1 cellular context compared by ENCODE assay signal in the genomic region with DNA sequence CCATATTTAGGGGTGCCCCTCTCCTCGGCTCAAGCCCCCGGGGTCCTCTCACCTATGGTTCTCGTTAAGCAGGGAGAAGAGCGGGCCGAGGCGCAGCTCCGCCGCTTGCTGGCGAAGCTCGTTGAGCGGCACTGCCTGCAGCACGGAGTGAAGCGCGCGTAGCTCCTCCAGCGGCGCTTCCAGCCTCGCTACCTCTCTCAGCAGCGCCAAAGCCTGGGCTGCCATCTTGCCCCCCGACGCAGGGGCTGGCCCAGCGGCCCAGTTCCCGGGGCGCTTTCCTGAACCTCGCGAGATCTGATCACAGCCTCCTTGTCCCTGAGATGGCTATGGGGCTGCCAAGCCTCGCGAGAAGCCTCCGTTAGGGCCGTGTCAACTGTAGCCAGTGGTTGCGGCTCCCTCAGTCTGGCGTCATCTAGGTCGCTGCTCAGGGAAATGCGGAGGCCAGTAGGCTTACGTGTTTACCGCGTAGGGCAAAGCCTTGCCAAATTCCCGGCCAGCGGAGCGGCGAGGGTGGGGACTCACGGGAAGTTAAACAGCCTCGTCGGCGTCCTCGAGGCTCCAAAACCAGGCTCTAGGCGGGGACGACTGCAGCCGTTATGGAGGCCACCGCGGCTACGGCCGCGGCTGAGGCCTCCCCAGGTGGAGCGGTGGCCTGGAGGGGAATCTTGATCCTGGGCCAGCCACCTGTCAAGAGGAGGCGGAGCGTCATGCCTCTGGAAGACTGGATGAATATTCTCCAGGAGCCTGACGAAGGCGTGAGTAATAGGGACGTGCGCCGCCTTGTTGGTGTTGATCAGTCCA.
A peak's percentile ranks its signal among the peaks of the same experiment; 100 is the strongest.
TF ChIP-seq lines count a peak whose summit lies in the region.

A gene (minus strand): TSS at position 238 of the 801 bp plus-strand sequence. CDS start 13 bp downstream, at position 225.

TF ChIP-seq in HepG2, 621 proteins besides CTCF, POLR2A, EP300 and RAD21 (continued from another document and continues in another):
- TF ChIP-seq, protein P1, sequence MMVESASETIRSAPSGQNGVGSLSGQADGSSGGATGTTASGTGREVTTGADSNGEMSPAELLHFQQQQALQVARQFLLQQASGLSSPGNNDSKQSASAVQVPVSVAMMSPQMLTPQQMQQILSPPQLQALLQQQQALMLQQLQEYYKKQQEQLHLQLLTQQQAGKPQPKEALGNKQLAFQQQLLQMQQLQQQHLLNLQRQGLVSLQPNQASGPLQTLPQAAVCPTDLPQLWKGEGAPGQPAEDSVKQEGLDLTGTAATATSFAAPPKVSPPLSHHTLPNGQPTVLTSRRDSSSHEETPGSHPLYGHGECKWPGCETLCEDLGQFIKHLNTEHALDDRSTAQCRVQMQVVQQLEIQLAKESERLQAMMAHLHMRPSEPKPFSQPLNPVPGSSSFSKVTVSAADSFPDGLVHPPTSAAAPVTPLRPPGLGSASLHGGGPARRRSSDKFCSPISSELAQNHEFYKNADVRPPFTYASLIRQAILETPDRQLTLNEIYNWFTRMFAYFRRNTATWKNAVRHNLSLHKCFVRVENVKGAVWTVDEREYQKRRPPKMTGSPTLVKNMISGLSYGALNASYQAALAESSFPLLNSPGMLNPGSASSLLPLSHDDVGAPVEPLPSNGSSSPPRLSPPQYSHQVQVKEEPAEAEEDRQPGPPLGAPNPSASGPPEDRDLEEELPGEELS (CRISPR knock-in tag; IDR thresholded peaks at IDR 0.05): no peak
- TF ChIP-seq, protein P2, sequence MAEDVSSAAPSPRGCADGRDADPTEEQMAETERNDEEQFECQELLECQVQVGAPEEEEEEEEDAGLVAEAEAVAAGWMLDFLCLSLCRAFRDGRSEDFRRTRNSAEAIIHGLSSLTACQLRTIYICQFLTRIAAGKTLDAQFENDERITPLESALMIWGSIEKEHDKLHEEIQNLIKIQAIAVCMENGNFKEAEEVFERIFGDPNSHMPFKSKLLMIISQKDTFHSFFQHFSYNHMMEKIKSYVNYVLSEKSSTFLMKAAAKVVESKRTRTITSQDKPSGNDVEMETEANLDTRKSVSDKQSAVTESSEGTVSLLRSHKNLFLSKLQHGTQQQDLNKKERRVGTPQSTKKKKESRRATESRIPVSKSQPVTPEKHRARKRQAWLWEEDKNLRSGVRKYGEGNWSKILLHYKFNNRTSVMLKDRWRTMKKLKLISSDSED (CRISPR knock-in tag; IDR thresholded peaks at IDR 0.05): no peak
- TF ChIP-seq, protein P3, sequence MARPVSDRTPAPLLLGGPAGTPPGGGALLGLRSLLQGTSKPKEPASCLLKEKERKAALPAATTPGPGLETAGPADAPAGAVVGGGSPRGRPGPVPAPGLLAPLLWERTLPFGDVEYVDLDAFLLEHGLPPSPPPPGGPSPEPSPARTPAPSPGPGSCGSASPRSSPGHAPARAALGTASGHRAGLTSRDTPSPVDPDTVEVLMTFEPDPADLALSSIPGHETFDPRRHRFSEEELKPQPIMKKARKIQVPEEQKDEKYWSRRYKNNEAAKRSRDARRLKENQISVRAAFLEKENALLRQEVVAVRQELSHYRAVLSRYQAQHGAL (CRISPR knock-in tag; IDR thresholded peaks at IDR 0.05; ENCODE audit: not compliant biosample characterization): no peak
- TF ChIP-seq LCORL (IDR thresholded peaks at IDR 0.05): no peak
- TF ChIP-seq LCORL (CRISPR knock-in tag; IDR thresholded peaks at IDR 0.05): peak; percentile 64; the same call in 1 of the 2 replicates
- TF ChIP-seq, protein P4, sequence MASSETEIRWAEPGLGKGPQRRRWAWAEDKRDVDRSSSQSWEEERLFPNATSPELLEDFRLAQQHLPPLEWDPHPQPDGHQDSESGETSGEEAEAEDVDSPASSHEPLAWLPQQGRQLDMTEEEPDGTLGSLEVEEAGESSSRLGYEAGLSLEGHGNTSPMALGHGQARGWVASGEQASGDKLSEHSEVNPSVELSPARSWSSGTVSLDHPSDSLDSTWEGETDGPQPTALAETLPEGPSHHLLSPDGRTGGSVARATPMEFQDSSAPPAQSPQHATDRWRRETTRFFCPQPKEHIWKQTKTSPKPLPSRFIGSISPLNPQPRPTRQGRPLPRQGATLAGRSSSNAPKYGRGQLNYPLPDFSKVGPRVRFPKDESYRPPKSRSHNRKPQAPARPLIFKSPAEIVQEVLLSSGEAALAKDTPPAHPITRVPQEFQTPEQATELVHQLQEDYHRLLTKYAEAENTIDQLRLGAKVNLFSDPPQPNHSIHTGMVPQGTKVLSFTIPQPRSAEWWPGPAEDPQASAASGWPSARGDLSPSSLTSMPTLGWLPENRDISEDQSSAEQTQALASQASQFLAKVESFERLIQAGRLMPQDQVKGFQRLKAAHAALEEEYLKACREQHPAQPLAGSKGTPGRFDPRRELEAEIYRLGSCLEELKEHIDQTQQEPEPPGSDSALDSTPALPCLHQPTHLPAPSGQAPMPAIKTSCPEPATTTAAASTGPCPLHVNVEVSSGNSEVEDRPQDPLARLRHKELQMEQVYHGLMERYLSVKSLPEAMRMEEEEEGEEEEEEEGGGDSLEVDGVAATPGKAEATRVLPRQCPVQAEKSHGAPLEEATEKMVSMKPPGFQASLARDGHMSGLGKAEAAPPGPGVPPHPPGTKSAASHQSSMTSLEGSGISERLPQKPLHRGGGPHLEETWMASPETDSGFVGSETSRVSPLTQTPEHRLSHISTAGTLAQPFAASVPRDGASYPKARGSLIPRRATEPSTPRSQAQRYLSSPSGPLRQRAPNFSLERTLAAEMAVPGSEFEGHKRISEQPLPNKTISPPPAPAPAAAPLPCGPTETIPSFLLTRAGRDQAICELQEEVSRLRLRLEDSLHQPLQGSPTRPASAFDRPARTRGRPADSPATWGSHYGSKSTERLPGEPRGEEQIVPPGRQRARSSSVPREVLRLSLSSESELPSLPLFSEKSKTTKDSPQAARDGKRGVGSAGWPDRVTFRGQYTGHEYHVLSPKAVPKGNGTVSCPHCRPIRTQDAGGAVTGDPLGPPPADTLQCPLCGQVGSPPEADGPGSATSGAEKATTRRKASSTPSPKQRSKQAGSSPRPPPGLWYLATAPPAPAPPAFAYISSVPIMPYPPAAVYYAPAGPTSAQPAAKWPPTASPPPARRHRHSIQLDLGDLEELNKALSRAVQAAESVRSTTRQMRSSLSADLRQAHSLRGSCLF (CRISPR knock-in tag; IDR thresholded peaks at IDR 0.05; ENCODE audit: borderline replicate concordance): 0 out of 2 replicates have a peak, but pooled peaks have one; percentile 27
- TF ChIP-seq, protein P5, sequence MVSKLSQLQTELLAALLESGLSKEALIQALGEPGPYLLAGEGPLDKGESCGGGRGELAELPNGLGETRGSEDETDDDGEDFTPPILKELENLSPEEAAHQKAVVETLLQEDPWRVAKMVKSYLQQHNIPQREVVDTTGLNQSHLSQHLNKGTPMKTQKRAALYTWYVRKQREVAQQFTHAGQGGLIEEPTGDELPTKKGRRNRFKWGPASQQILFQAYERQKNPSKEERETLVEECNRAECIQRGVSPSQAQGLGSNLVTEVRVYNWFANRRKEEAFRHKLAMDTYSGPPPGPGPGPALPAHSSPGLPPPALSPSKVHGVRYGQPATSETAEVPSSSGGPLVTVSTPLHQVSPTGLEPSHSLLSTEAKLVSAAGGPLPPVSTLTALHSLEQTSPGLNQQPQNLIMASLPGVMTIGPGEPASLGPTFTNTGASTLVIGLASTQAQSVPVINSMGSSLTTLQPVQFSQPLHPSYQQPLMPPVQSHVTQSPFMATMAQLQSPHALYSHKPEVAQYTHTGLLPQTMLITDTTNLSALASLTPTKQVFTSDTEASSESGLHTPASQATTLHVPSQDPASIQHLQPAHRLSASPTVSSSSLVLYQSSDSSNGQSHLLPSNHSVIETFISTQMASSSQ (IDR thresholded peaks at IDR 0.05; ENCODE audit: low read depth): no peak
- TF ChIP-seq, protein P5 (CRISPR knock-in tag; IDR thresholded peaks at IDR 0.05; ENCODE audit: borderline replicate concordance): 0 out of 2 replicates have a peak, but pooled peaks have one; percentile 8
- peak; percentile 85 for TF ChIP-seq THAP11 (CRISPR knock-in tag; IDR thresholded peaks at IDR 0.05)
- no peak; the same call in 1 of the 2 replicates for TF ChIP-seq JDP2 (CRISPR knock-in tag; IDR thresholded peaks at IDR 0.05; ENCODE audit: borderline replicate concordance)
- TF ChIP-seq ZFAT (CRISPR knock-in tag; conservative IDR thresholded peaks at IDR 0.05): no peak
- no peak for TF ChIP-seq ZFP62 (CRISPR knock-in tag; IDR thresholded peaks at IDR 0.05)
- no peak for TF ChIP-seq SRSF1 (optimal IDR thresholded peaks at IDR 0.05; ENCODE audit: low read depth, low read length)
- no peak for TF ChIP-seq SMAD3 (CRISPR knock-in tag; IDR thresholded peaks at IDR 0.05)
- peak; percentile 50; the same call in 1 of the 2 replicates for TF ChIP-seq ELF3 (CRISPR knock-in tag; IDR thresholded peaks at IDR 0.05)
- TF ChIP-seq, protein P6, sequence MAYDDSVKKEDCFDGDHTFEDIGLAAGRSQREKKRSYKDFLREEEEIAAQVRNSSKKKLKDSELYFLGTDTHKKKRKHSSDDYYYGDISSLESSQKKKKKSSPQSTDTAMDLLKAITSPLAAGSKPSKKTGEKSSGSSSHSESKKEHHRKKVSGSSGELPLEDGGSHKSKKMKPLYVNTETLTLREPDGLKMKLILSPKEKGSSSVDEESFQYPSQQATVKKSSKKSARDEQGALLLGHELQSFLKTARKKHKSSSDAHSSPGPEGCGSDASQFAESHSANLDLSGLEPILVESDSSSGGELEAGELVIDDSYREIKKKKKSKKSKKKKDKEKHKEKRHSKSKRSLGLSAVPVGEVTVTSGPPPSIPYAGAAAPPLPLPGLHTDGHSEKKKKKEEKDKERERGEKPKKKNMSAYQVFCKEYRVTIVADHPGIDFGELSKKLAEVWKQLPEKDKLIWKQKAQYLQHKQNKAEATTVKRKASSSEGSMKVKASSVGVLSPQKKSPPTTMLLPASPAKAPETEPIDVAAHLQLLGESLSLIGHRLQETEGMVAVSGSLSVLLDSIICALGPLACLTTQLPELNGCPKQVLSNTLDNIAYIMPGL (CRISPR knock-in tag; IDR thresholded peaks at IDR 0.05; ENCODE audit: borderline replicate concordance in 1 of 2, low read depth in 1 of 2): peak; percentile 49 to 82; a peak in 3 of 4 replicates
- peak; percentile 78 for TF ChIP-seq CREM (IDR thresholded peaks at IDR 0.05)
- no peak for TF ChIP-seq CREM (CRISPR knock-in tag; IDR thresholded peaks at IDR 0.05)
- no peak for TF ChIP-seq ZSCAN29 (CRISPR knock-in tag; conservative IDR thresholded peaks at IDR 0.05)
- TF ChIP-seq YEATS4 (CRISPR knock-in tag; IDR thresholded peaks at IDR 0.05; ENCODE audit: borderline replicate concordance): peak; percentile 78
- peak; percentile 43; the same call in 1 of the 2 replicates for TF ChIP-seq ZNF749 (CRISPR knock-in tag; IDR thresholded peaks at IDR 0.05; ENCODE audit: borderline replicate concordance)
- 0 out of 2 replicates have a peak, but pooled peaks have one; percentile 58 for TF ChIP-seq ZNF264 (CRISPR knock-in tag; IDR thresholded peaks at IDR 0.05)
- TF ChIP-seq FOXA3 (CRISPR knock-in tag; IDR thresholded peaks at IDR 0.05): peak; percentile 59; the same call in 1 of the 2 replicates
- TF ChIP-seq, protein P7, sequence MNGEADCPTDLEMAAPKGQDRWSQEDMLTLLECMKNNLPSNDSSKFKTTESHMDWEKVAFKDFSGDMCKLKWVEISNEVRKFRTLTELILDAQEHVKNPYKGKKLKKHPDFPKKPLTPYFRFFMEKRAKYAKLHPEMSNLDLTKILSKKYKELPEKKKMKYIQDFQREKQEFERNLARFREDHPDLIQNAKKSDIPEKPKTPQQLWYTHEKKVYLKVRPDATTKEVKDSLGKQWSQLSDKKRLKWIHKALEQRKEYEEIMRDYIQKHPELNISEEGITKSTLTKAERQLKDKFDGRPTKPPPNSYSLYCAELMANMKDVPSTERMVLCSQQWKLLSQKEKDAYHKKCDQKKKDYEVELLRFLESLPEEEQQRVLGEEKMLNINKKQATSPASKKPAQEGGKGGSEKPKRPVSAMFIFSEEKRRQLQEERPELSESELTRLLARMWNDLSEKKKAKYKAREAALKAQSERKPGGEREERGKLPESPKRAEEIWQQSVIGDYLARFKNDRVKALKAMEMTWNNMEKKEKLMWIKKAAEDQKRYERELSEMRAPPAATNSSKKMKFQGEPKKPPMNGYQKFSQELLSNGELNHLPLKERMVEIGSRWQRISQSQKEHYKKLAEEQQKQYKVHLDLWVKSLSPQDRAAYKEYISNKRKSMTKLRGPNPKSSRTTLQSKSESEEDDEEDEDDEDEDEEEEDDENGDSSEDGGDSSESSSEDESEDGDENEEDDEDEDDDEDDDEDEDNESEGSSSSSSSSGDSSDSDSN (CRISPR knock-in tag; IDR thresholded peaks at IDR 0.05): peak; percentile 67
- TF ChIP-seq ZNF34 (CRISPR knock-in tag; IDR thresholded peaks at IDR 0.05; ENCODE audit: borderline replicate concordance): no peak
- TF ChIP-seq ZFX (CRISPR knock-in tag; IDR thresholded peaks at IDR 0.05; ENCODE audit: low read depth): peak; percentile 86
- no peak; the same call in 1 of the 2 replicates for TF ChIP-seq MXD4 (CRISPR knock-in tag; IDR thresholded peaks at IDR 0.05)
- no peak for TF ChIP-seq SMARCE1 (IDR thresholded peaks at IDR 0.05; ENCODE audit: borderline replicate concordance)
- TF ChIP-seq WIZ (CRISPR knock-in tag; IDR thresholded peaks at IDR 0.05): 0 out of 2 replicates have a peak, but pooled peaks have one; percentile 37
- no peak for TF ChIP-seq SOX6 (IDR thresholded peaks at IDR 0.05)
- peak; percentile 60; the same call in 1 of the 2 replicates for TF ChIP-seq SOX6 (CRISPR knock-in tag; IDR thresholded peaks at IDR 0.05)
- no peak for TF ChIP-seq SRSF4 (IDR thresholded peaks at IDR 0.05; ENCODE audit: low read depth, low read length, poor library complexity, severe bottlenecking)
- peak; percentile 70 for TF ChIP-seq TAF15 (IDR thresholded peaks at IDR 0.05; ENCODE audit: low read depth, low read length, poor library complexity, severe bottlenecking)
- TF ChIP-seq, protein P8, sequence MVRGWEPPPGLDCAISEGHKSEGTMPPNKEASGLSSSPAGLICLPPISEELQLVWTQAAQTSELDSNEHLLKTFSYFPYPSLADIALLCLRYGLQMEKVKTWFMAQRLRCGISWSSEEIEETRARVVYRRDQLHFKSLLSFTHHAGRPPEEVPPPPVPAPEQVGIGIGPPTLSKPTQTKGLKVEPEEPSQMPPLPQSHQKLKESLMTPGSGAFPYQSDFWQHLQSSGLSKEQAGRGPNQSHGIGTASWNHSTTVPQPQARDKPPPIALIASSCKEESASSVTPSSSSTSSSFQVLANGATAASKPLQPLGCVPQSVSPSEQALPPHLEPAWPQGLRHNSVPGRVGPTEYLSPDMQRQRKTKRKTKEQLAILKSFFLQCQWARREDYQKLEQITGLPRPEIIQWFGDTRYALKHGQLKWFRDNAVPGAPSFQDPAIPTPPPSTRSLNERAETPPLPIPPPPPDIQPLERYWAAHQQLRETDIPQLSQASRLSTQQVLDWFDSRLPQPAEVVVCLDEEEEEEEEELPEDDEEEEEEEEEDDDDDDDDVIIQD (CRISPR knock-in tag; IDR thresholded peaks at IDR 0.05; ENCODE audit: low read depth): peak; percentile 70
- TF ChIP-seq TBX3 (IDR thresholded peaks at IDR 0.05; ENCODE audit: borderline replicate concordance): no peak
- no peak for TF ChIP-seq ZNF24 (IDR thresholded peaks at IDR 0.05)
- no peak for TF ChIP-seq DPF2 (CRISPR knock-in tag; IDR thresholded peaks at IDR 0.05; ENCODE audit: borderline replicate concordance, low read depth)
- TF ChIP-seq AGO2 (optimal IDR thresholded peaks at IDR 0.05; ENCODE audit: low read depth, low read length): peak; percentile 28
